In the genomic region with DNA sequence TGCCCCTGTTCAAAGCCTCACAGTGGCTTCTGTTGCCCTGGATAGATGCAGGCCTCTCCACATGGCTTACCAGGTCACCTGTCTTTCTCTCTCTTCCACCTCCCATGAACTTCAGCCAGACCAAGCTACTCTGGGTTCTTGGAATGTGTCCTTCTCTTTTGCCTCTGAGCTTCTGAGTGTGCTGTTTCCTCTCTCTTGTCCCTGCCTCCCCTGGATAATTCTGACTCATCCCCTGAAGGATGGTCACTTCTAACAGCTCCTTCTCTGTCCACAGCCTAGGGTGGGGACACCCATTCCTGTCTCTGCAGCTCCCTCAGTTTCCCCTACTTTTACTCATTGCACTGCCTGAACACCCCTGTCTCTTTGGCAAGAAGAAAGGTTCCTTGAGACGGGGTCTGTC, we compare ENCODE assay signal across 1 cellular context.
TF ChIP-seq lines count a peak whose summit lies in the region.

No MANE protein-coding gene starts in this region.

TF ChIP-seq in IMR-90, 13 proteins besides CTCF, POLR2A, EP300 and RAD21:
- no peak for TF ChIP-seq FOS (IDR thresholded peaks at IDR 0.05; ENCODE audit: low read depth, low read length)
- TF ChIP-seq USF2 (IDR thresholded peaks at IDR 0.05; ENCODE audit: low read depth, low read length), result no peak
- TF ChIP-seq RCOR1 (IDR thresholded peaks at IDR 0.05; ENCODE audit: insufficient replicate concordance, low read length), result no peak
- TF ChIP-seq ELK1 (IDR thresholded peaks at IDR 0.05; ENCODE audit: borderline replicate concordance, low read depth, low read length), result no peak
- TF ChIP-seq MXI1 (IDR thresholded peaks at IDR 0.05; ENCODE audit: borderline replicate concordance, low read depth, low read length), result no peak
- no peak for TF ChIP-seq RFX5 (IDR thresholded peaks at IDR 0.05; ENCODE audit: low read depth, low read length)
- TF ChIP-seq CEBPB (IDR thresholded peaks at IDR 0.05; ENCODE audit: low read depth, low read length), result no peak
- TF ChIP-seq CHD1 (IDR thresholded peaks at IDR 0.05; ENCODE audit: low read depth, low read length), result no peak
- no peak for TF ChIP-seq SMC3 (IDR thresholded peaks at IDR 0.05; ENCODE audit: low read depth, low read length)
- TF ChIP-seq BHLHE40 (IDR thresholded peaks at IDR 0.05; ENCODE audit: low read depth, low read length), result no peak
- TF ChIP-seq MAFK (IDR thresholded peaks at IDR 0.05; ENCODE audit: low read depth, low read length), result no peak
- no peak for TF ChIP-seq NFE2L2 (IDR thresholded peaks at IDR 0.05; ENCODE audit: low read depth, low read length)
- TF ChIP-seq MAZ (IDR thresholded peaks at IDR 0.05; ENCODE audit: borderline replicate concordance, low read depth, low read length), result no peak
TF ChIP-seq in IMR-90: peak in this region for 0.
